16 cellular contexts compared by ENCODE assay signal in the genomic region with DNA sequence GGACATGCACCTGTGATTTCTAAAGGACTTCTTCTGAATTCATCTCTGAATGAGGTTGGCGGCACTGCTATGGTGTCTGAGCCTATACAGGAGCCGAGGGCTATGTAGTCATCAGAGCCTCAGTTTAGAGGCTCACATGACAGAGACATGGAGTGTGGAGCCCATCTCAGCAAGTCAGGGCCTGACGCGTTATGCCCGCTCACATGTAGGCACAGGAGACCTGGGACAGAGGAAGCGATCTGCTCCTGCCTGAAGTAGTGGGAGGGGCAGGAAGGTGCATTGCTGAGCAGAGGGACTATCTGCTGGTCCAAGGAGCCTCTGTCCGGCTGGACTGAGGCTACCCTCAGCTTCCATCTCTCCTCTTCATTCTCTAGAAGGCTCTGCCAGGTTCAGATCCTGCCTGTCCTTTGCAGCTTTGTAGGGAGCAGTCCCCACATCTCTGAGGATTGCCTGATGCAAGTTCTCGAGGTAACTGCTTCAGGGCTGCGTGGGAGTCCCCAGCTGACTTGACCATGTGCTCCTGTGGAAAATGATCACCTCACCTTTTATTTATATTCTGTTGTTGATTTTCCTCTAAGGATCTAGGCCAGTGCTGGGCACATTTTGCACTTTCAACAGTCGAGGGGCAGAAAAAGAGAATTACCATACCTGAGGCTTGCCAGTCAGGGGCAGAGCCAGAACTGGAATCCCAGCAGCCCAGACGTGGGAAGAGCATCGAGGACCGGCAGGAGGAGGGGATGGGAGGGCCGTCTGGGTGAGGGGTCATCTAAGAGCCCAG.
"Had no signal": no experiment of that assay in that cellular context is flagged by ENCODE, and none has a peak within 500 bp of the region (broad histone marks: within the 10 kb centered on the region; RNA-seq: fewer than 3 reads in every experiment).

No MANE protein-coding gene starts in this region.

- H3K27me3 ChIP-seq: gastroesophageal sphincter, right atrium auricular region had no signal

- ATAC-seq: activated T-cell treated with anti-CD3 and anti-CD28 coated beads, Interleukin-2, amount 50 U/mL, for 4 hours; gastroesophageal sphincter had no signal

- H3K9me3 Mint-ChIP-seq: activated CD4-positive, alpha-beta memory T cell treated with anti-CD3 and anti-CD28 coated beads for 36 hours; activated T-cell treated with anti-CD3 and anti-CD28 coated beads, Interleukin-2, amount 50 U/mL, for 4 hours; central memory CD8-positive, alpha-beta T cell; memory B cell; natural killer cell treated with Interleukin-12 subunit alpha and Interleukin-12 subunit beta and Interleukin-15 and Interleukin-18, amount 100 ng/mL, for 72 hours had no signal

- H3K36me3 Mint-ChIP-seq: activated CD4-positive, alpha-beta memory T cell treated with anti-CD3 and anti-CD28 coated beads for 36 hours; activated naive CD8-positive, alpha-beta T cell; memory B cell; natural killer cell treated with Interleukin-12 subunit alpha and Interleukin-12 subunit beta and Interleukin-15 and Interleukin-18, amount 100 ng/mL, for 72 hours had no signal

- H3K4me3 Mint-ChIP-seq: activated CD4-positive, alpha-beta memory T cell treated with anti-CD3 and anti-CD28 coated beads for 36 hours; activated naive CD8-positive, alpha-beta T cell; activated T-cell treated with anti-CD3 and anti-CD28 coated beads, Interleukin-2, amount 50 U/mL, for 4 hours; central memory CD8-positive, alpha-beta T cell; memory B cell; natural killer cell treated with Interleukin-12 subunit alpha and Interleukin-12 subunit beta and Interleukin-15 and Interleukin-18, amount 100 ng/mL, for 72 hours had no signal

- H3K27ac ChIP-seq: gastroesophageal sphincter, right atrium auricular region had no signal

- DNase-seq: activated CD4-positive, alpha-beta memory T cell treated with anti-CD3 and anti-CD28 coated beads for 36 hours; activated effector memory CD4-positive, alpha-beta T cell treated with anti-CD3 and anti-CD28 coated beads, Interleukin-2, amount 50 U/mL, for 16 hours; activated T-cell treated with anti-CD3 and anti-CD28 coated beads, Interleukin-2, amount 50 U/mL, for 4 hours; amniotic stem cell; cortex of kidney; effector CD8-positive, alpha-beta T cell; stimulated activated CD4-positive, alpha-beta T cell treated with anti-CD3 and anti-CD28 coated beads, Interleukin-2, amount 100 ng/mL, for 48 hours; stimulated activated naive CD4-positive, alpha-beta T cell had no signal

- H3K4me1 Mint-ChIP-seq: central memory CD8-positive, alpha-beta T cell had no signal

- H3K9me3 ChIP-seq: gastroesophageal sphincter, right atrium auricular region had no signal

- H3K27ac Mint-ChIP-seq: activated CD4-positive, alpha-beta memory T cell treated with anti-CD3 and anti-CD28 coated beads for 36 hours; activated naive CD8-positive, alpha-beta T cell; memory B cell; natural killer cell treated with Interleukin-12 subunit alpha and Interleukin-12 subunit beta and Interleukin-15 and Interleukin-18, amount 100 ng/mL, for 72 hours; progenitor cell of endocrine pancreas had no signal

- H3K4me3 ChIP-seq: gastroesophageal sphincter, right atrium auricular region had no signal

- FAIRE-seq: endothelial cell of umbilical vein had no signal

- H3K36me3 ChIP-seq: gastroesophageal sphincter, right atrium auricular region had no signal
